Comparison of ENCODE assay signal across 8 cellular contexts in genomic region chr13:110109910-110110309, GRCh38.
DNase-seq lines count a peak whose midpoint lies in the region; ATAC-seq and TF ChIP-seq lines count a peak whose summit lies in the region.

No MANE protein-coding gene starts in this region.

- no peaks in the 10 kb centered on the region for H3K4me1 ChIP-seq in mucosa of descending colon (ENCODE audit: low read depth)

- no peak overlapping the region for H3K4me3 ChIP-seq in mucosa of descending colon

- intact Hi-C loops in mucosa of descending colon (cut with DNase I, micrococcal nuclease) = loop anchor here (5.0 to 10.0 kb wide), 3 partner anchors 325 to 1145 kb away; partner anchors contain the start of gene IRS2 (in 1 of the 2)

- peak; percentile 69 for ATAC-seq in esophagus mucosa
- ATAC-seq in mucosa of descending colon = peak; percentile 62
- no peak for ATAC-seq in GM18867 (IDR thresholded peaks at IDR 0.05; ENCODE audit: unreplicated experiment)
- no peak for ATAC-seq in HG02642 (IDR thresholded peaks at IDR 0.05; ENCODE audit: poor library complexity, unreplicated experiment)
- ATAC-seq in HG03039 (IDR thresholded peaks at IDR 0.05; ENCODE audit: unreplicated experiment) = no peak
- no peak for ATAC-seq in GM21786 (IDR thresholded peaks at IDR 0.05; ENCODE audit: unreplicated experiment)

- H3K9me3 ChIP-seq in mucosa of descending colon = no peaks in the 10 kb centered on the region

- H3K36me3 ChIP-seq in mucosa of descending colon (ENCODE audit: low read depth) = no peaks in the 10 kb centered on the region

- TF ChIP-seq CTCF in mucosa of descending colon (IDR thresholded peaks at IDR 0.05) = no peak

- peak; percentile 90 for DNase-seq in A172 (ENCODE audit: low spot score)
- DNase-seq in NCI-H226 = peak; percentile 58
- DNase-seq in mucosa of descending colon = peak; percentile 17 to 63 (median 39)

Comparison
In these comparisons a context has a peak if more than half of its experiments do, and no peak if none do; other contexts are left out.
1. DNase-seq: peak in every context shown above with its lines; median percentile 90 in A172; 58 in NCI-H226; 39 in mucosa of descending colon.
2. ATAC-seq: peak in esophagus mucosa (single experiment) and mucosa of descending colon (single experiment); none in GM18867 (single experiment), HG02642 (single experiment), HG03039 (single experiment) and GM21786 (single experiment).